In the genomic region with DNA sequence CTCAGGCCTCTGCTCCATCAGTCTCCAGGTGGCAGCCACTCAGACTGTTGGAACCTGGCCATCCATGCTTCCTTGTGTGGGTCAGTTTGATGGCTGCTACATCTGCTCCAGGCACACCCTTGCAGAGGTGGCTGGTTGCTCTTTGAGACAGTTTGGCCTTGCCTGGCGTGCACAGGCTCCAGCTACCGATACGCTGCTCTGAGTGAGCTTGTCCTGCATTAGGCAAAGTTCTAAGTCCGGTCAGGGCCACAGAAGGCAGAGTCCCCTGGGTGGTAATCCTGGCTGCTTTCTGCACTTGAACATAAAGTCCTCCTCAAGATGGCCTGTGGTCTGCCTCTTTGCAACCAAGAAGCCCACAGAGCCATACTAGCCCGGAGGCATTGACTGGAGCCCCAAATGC, we compare ENCODE assay signal across 5 cellular contexts. TPM values are rescaled to one million over a fixed set of nuclear protein-coding genes. Genes with fewer than 3 reads are reported as not detected.
"Had no signal": no experiment of that assay in that cellular context is flagged by ENCODE, and none has a peak within 500 bp of the region (broad histone marks: within the 10 kb centered on the region; RNA-seq: fewer than 3 reads in every experiment).

No MANE protein-coding gene starts in this region.

RNA-seq across cellular contexts. Expression of gene POTEB3, which starts 41.8 kb away (rescaled TPM):
- total RNA-seq: GM23338, H1, H9, HT-29, IMR-90 had no signal
- polyA plus RNA-seq: GM23338, H1, IMR-90 had no signal
